In the genomic region with DNA sequence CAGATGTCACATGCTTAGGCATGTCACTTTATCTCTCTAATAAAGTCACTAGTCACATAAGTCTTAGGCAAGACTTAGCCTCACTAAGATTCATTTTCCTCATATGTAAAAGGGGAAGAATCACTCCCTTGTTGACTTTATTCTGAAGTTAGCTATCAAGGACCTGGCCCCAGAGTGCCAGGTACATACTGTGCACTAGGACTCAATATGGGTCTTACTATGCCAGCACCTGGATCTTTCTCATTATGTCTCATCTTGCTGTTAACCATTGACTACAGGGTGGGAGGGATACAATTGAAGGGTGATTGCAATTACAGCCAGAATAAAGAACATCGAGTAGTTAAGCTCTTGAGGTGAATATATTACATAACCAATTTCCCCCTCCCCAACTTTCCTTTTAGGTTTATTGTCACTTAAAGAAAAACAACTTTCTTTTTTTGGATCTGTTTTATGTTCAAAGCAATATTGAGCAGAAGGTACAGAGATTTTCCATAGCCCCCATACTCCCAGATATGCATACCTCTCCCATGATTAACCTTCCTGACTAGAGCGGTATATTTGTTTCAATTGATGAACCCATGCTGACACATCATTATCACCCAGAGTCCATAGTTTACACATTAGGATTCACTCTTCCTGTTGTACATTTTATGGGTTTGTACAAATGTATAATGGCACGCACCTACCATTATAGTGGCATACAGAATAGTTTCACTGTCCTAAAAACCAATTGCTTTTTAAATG, we compare ENCODE assay signal across 1 cellular context.
TF ChIP-seq lines count a peak whose summit lies in the region.

No MANE protein-coding gene starts in this region.

TF ChIP-seq in GM23338, 12 proteins besides CTCF, POLR2A, EP300 and RAD21 (continued from another document):
- TF ChIP-seq, protein P1, sequence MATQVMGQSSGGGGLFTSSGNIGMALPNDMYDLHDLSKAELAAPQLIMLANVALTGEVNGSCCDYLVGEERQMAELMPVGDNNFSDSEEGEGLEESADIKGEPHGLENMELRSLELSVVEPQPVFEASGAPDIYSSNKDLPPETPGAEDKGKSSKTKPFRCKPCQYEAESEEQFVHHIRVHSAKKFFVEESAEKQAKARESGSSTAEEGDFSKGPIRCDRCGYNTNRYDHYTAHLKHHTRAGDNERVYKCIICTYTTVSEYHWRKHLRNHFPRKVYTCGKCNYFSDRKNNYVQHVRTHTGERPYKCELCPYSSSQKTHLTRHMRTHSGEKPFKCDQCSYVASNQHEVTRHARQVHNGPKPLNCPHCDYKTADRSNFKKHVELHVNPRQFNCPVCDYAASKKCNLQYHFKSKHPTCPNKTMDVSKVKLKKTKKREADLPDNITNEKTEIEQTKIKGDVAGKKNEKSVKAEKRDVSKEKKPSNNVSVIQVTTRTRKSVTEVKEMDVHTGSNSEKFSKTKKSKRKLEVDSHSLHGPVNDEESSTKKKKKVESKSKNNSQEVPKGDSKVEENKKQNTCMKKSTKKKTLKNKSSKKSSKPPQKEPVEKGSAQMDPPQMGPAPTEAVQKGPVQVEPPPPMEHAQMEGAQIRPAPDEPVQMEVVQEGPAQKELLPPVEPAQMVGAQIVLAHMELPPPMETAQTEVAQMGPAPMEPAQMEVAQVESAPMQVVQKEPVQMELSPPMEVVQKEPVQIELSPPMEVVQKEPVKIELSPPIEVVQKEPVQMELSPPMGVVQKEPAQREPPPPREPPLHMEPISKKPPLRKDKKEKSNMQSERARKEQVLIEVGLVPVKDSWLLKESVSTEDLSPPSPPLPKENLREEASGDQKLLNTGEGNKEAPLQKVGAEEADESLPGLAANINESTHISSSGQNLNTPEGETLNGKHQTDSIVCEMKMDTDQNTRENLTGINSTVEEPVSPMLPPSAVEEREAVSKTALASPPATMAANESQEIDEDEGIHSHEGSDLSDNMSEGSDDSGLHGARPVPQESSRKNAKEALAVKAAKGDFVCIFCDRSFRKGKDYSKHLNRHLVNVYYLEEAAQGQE (IDR thresholded peaks at IDR 0.05; ENCODE audit: unreplicated experiment): no peak
- TF ChIP-seq, protein P2, sequence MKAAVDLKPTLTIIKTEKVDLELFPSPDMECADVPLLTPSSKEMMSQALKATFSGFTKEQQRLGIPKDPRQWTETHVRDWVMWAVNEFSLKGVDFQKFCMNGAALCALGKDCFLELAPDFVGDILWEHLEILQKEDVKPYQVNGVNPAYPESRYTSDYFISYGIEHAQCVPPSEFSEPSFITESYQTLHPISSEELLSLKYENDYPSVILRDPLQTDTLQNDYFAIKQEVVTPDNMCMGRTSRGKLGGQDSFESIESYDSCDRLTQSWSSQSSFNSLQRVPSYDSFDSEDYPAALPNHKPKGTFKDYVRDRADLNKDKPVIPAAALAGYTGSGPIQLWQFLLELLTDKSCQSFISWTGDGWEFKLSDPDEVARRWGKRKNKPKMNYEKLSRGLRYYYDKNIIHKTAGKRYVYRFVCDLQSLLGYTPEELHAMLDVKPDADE (IDR thresholded peaks at IDR 0.05): no peak
- no peak for TF ChIP-seq POLR2AphosphoS5 (IDR thresholded peaks at IDR 0.05; ENCODE audit: low read depth)
- TF ChIP-seq CREB1 (CRISPR knock-in tag; IDR thresholded peaks at IDR 0.05; ENCODE audit: low read depth): no peak
- TF ChIP-seq, protein P3, sequence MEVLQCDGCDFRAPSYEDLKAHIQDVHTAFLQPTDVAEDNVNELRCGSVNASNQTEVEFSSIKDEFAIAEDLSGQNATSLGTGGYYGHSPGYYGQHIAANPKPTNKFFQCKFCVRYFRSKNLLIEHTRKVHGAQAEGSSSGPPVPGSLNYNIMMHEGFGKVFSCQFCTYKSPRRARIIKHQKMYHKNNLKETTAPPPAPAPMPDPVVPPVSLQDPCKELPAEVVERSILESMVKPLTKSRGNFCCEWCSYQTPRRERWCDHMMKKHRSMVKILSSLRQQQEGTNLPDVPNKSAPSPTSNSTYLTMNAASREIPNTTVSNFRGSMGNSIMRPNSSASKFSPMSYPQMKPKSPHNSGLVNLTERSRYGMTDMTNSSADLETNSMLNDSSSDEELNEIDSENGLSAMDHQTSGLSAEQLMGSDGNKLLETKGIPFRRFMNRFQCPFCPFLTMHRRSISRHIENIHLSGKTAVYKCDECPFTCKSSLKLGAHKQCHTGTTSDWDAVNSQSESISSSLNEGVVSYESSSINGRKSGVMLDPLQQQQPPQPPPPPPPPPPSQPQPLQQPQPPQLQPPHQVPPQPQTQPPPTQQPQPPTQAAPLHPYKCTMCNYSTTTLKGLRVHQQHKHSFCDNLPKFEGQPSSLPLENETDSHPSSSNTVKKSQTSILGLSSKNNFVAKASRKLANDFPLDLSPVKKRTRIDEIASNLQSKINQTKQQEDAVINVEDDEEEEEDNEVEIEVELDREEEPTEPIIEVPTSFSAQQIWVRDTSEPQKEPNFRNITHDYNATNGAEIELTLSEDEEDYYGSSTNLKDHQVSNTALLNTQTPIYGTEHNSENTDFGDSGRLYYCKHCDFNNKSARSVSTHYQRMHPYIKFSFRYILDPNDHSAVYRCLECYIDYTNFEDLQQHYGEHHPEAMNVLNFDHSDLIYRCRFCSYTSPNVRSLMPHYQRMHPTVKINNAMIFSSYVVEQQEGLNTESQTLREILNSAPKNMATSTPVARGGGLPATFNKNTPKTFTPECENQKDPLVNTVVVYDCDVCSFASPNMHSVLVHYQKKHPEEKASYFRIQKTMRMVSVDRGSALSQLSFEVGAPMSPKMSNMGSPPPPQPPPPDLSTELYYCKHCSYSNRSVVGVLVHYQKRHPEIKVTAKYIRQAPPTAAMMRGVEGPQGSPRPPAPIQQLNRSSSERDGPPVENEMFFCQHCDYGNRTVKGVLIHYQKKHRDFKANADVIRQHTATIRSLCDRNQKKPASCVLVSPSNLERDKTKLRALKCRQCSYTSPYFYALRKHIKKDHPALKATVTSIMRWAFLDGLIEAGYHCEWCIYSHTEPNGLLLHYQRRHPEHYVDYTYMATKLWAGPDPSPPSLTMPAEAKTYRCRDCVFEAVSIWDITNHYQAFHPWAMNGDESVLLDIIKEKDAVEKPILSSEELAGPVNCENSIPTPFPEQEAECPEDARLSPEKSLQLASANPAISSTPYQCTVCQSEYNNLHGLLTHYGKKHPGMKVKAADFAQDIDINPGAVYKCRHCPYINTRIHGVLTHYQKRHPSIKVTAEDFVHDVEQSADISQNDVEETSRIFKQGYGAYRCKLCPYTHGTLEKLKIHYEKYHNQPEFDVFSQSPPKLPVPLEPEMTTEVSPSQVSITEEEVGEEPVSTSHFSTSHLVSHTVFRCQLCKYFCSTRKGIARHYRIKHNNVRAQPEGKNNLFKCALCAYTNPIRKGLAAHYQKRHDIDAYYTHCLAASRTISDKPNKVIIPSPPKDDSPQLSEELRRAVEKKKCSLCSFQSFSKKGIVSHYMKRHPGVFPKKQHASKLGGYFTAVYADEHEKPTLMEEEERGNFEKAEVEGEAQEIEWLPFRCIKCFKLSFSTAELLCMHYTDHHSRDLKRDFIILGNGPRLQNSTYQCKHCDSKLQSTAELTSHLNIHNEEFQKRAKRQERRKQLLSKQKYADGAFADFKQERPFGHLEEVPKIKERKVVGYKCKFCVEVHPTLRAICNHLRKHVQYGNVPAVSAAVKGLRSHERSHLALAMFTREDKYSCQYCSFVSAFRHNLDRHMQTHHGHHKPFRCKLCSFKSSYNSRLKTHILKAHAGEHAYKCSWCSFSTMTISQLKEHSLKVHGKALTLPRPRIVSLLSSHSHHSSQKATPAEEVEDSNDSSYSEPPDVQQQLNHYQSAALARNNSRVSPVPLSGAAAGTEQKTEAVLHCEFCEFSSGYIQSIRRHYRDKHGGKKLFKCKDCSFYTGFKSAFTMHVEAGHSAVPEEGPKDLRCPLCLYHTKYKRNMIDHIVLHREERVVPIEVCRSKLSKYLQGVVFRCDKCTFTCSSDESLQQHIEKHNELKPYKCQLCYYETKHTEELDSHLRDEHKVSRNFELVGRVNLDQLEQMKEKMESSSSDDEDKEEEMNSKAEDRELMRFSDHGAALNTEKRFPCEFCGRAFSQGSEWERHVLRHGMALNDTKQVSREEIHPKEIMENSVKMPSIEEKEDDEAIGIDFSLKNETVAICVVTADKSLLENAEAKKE (CRISPR knock-in tag; IDR thresholded peaks at IDR 0.05): no peak
- no peak for TF ChIP-seq ZNF114 (CRISPR knock-in tag; IDR thresholded peaks at IDR 0.05)
- TF ChIP-seq STAT1 (IDR thresholded peaks at IDR 0.05; ENCODE audit: unreplicated experiment): no peak
- TF ChIP-seq NANOG (IDR thresholded peaks at IDR 0.05; ENCODE audit: borderline replicate concordance): no peak
- TF ChIP-seq ZNF331 (CRISPR knock-in tag; IDR thresholded peaks at IDR 0.05; ENCODE audit: low read depth): no peak
- TF ChIP-seq EZH2 (IDR thresholded peaks at IDR 0.05; ENCODE audit: low read depth, unreplicated experiment): no peak
